Comparison of ENCODE assay signal across 16 cellular contexts in the genomic region with DNA sequence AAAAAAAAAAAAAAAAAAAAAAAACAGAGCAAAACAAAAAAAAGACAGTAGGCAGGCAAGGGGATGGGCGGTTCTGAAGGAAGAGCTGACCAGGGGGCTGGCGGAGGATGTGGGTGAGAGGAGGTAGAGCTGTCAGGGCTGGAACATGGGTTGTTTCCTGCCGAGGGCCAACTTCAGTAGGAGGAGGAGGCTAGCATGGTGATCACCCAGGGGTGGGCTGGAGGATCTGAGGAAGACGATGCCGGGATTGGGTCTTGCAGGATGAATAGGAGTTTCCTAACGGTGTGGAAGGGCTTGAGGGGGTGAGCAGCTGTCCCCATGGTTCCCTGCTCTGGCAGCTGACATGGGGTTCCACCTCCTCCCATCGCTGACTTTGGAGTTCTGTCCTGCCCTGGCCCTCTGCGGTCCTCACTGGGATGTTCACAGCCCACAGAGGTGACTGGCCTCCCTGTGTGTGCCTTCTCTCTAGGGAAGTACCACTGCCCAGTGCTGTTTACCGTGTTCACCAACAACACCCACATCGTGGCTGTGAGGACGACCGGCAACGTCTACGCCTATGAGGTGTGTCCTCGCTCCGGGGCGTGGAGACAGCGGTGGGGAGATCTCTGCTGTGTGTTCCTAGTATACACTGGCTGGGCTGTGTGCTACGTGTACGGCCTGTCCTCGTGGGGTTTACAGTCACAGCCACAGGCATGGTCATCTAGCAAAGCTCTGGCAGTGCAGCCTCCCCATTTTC. TPM values are rescaled to one million over a fixed set of nuclear protein-coding genes. Genes with fewer than 3 reads are reported as not detected.
DNase-seq lines count a peak whose midpoint lies in the region; ATAC-seq and TF ChIP-seq lines count a peak whose summit lies in the region.
"Had no signal": no experiment of that assay in that cellular context is flagged by ENCODE, and none has a peak within 500 bp of the region (broad histone marks: within the 10 kb centered on the region; RNA-seq: fewer than 3 reads in every experiment).

No MANE protein-coding gene starts in this region.

- H3K9me3 ChIP-seq in body of pancreas (no peaks in the 10 kb centered on the region), neural progenitor cell (ENCODE audit: low read depth) (no peaks in the 10 kb centered on the region)
- H3K9me3 ChIP-seq: BE2C had no signal

- H3K79me2 ChIP-seq in neural progenitor cell (ENCODE audit: low read depth): no peaks in the 10 kb centered on the region

- H3K9me3 Mint-ChIP-seq in stimulated activated naive CD8-positive, alpha-beta T cell treated with anti-CD3 and anti-CD28 coated beads, Interleukin-15, amount 100 ng/mL, for 72 hours: no peaks in the 10 kb centered on the region
- no peaks in the 10 kb centered on the region for H3K9me3 Mint-ChIP-seq in neural progenitor cell

- H3K27me3 ChIP-seq in body of pancreas (no peaks in the 10 kb centered on the region), neural progenitor cell (no peaks in the 10 kb centered on the region)
- H3K27me3 ChIP-seq: BE2C had no signal

- DNase-seq in stimulated activated naive CD8-positive, alpha-beta T cell treated with anti-CD3 and anti-CD28 coated beads, Interleukin-15, Interleukin-2, amounts not matched to agents 100 U/mL and 50 U/mL, for 24 hours: no peak
- DNase-seq in stimulated activated naive CD8-positive, alpha-beta T cell treated with anti-CD3 and anti-CD28 coated beads, Interleukin-15, amount 100 ng/mL, for 72 hours: no peak
- DNase-seq in body of pancreas (no peak), neural progenitor cell (ENCODE audit: low spot score) (no peak)
- no peak for DNase-seq in stimulated activated naive CD4-positive, alpha-beta T cell treated with Interleukin-2 at 50 U/mL for 16 hours (lab: John Stamatoyannopoulos, UW)
- DNase-seq: BE2C, DMS 273 treated with DMSO at 0.1 percent for 48 hours, H7, Karpas-422, NCI-H1105 treated with DMSO at 0.1 percent for 48 hours, NCI-H187 treated with DMSO at 0.1 percent for 48 hours, NCI-H446 treated with DMSO at 0.1 percent for 48 hours, NCI-H748 treated with DMSO at 0.1 percent for 48 hours had no signal

- intact Hi-C loops in body of pancreas (cut with DNase I): no loop called here

- no peaks in the 10 kb centered on the region for H3K4me1 Mint-ChIP-seq in stimulated activated naive CD8-positive, alpha-beta T cell treated with anti-CD3 and anti-CD28 coated beads, Interleukin-15, amount 100 ng/mL, for 72 hours
- peaks cover 2% of the 10 kb centered on the region for H3K4me1 Mint-ChIP-seq in neural progenitor cell

- H3K27ac Mint-ChIP-seq in stimulated activated naive CD8-positive, alpha-beta T cell treated with anti-CD3 and anti-CD28 coated beads, Interleukin-15, amount 100 ng/mL, for 72 hours: no peak overlapping the region
- no peak overlapping the region for H3K27ac Mint-ChIP-seq in neural progenitor cell

- peaks cover 14% of the 10 kb centered on the region for H3K36me3 Mint-ChIP-seq in neural progenitor cell

- H3K9ac ChIP-seq in neural progenitor cell: no peak overlapping the region

- WGBS in body of pancreas, 2 donors: 94 to 96% methylated on average over 17 to 21 of the region's 21 CpGs

- no peaks in the 10 kb centered on the region for H3K27me3 Mint-ChIP-seq in stimulated activated naive CD8-positive, alpha-beta T cell treated with anti-CD3 and anti-CD28 coated beads, Interleukin-15, amount 100 ng/mL, for 72 hours
- H3K27me3 Mint-ChIP-seq in neural progenitor cell (ENCODE audit: insufficient read depth, low read depth): peaks cover 6% of the 10 kb centered on the region

- ATAC-seq in stimulated activated naive CD8-positive, alpha-beta T cell treated with anti-CD3 and anti-CD28 coated beads, Interleukin-15, Interleukin-2, amounts not matched to agents 100 U/mL and 50 U/mL, for 24 hours: peak; percentile 22
- ATAC-seq in stimulated activated naive CD8-positive, alpha-beta T cell treated with anti-CD3 and anti-CD28 coated beads, Interleukin-15, amount 100 ng/mL, for 72 hours: no peak
- ATAC-seq in body of pancreas (no peak), HG03175 (IDR thresholded peaks at IDR 0.05; ENCODE audit: unreplicated experiment) (no peak), GM21619 (IDR thresholded peaks at IDR 0.05; ENCODE audit: unreplicated experiment) (no peak)
- ATAC-seq: Right ventricle myocardium inferior had no signal

- H3K27ac ChIP-seq in body of pancreas: peak overlapping the region in 3 of 4 donors; percentile 78 to 89 (median 86)
- H3K27ac ChIP-seq in neural progenitor cell: no peak overlapping the region

- peaks cover 0 to 6% of the 10 kb centered on the region in 2 donors for H3K36me3 ChIP-seq in body of pancreas (replicated peaks in 1 of 2; ENCODE audit: insufficient read depth in 1 of 2, low read depth in 2 of 2)
- H3K36me3 ChIP-seq in neural progenitor cell: no peaks in the 10 kb centered on the region

- H3K4me1 ChIP-seq in body of pancreas (peaks cover 47% of the 10 kb centered on the region), neural progenitor cell (no peaks in the 10 kb centered on the region)
- H3K4me1 ChIP-seq: BE2C had no signal

- H2AFZ ChIP-seq in neural progenitor cell (replicated peaks): no peak overlapping the region

- H3F3A ChIP-seq in neural progenitor cell (ENCODE audit: low read depth): no peaks in the 10 kb centered on the region

- H3K4me3 Mint-ChIP-seq in stimulated activated naive CD8-positive, alpha-beta T cell treated with anti-CD3 and anti-CD28 coated beads, Interleukin-15, amount 100 ng/mL, for 72 hours: no peak overlapping the region
- peak overlapping the region; percentile 46 for H3K4me3 Mint-ChIP-seq in neural progenitor cell

- H3K4me2 ChIP-seq in neural progenitor cell: no peak overlapping the region

- TF ChIP-seq CTCF in body of pancreas (IDR thresholded peaks at IDR 0.05) (no peak), neural progenitor cell (IDR thresholded peaks at IDR 0.05) (no peak)

- no peak overlapping the region for H3K4me3 ChIP-seq in body of pancreas
- H3K4me3 ChIP-seq in neural progenitor cell: no peak overlapping the region

- H4K20me1 ChIP-seq in neural progenitor cell (ENCODE audit: low read depth): no peaks in the 10 kb centered on the region

- no peak for TF ChIP-seq POLR2A in body of pancreas (IDR thresholded peaks at IDR 0.05)

RNA-seq across cellular contexts. Expression of gene PPIL2, which starts 15.2 kb away (rescaled TPM):
- total RNA-seq in body of pancreas: 10 to 100 TPM; 44.9 to 94.9 TPM
- total RNA-seq in neural progenitor cell (ENCODE audit: low replicate concordance): 14.3 and 28.3 TPM in 2 replicates

RNA-seq across cellular contexts. Expression of gene SDF2L1, which starts 38.9 kb away (rescaled TPM):
- 100 to 1,000 TPM in 1 of 2 donors, 10 to 100 TPM in 1; 47.5 to 115 TPM for total RNA-seq in body of pancreas
- total RNA-seq in neural progenitor cell (ENCODE audit: low replicate concordance): 4.3 and 16.6 TPM in 2 replicates

RNA-seq across cellular contexts. Expression of gene CCDC116, which starts 48.4 kb away (rescaled TPM):
- total RNA-seq in body of pancreas (under 1 TPM in 1 of 2 donors, not detected in 1; 0.52 TPM), neural progenitor cell (ENCODE audit: low replicate concordance) (0.15 TPM in 1 of 2 replicates, not detected in the other)

RNA-seq across cellular contexts. Expression of gene YDJC, which starts 51.2 kb away (rescaled TPM):
- total RNA-seq in body of pancreas: 10 to 100 TPM; 45.7 to 63.0 TPM
- total RNA-seq in neural progenitor cell (ENCODE audit: low replicate concordance): 4.8 and 23.4 TPM in 2 replicates

RNA-seq across cellular contexts. Expression of gene YPEL1, which starts 54.6 kb away (rescaled TPM):
- total RNA-seq in body of pancreas (1 to 10 TPM; 1.6 to 4.4 TPM), neural progenitor cell (ENCODE audit: low replicate concordance) (32.2 and 39.1 TPM in 2 replicates)
